Comparison of ENCODE assay signal across 13 cellular contexts in genomic region chr19:42485036-42485435, GRCh38. TPM values are rescaled to one million over a fixed set of nuclear protein-coding genes. Genes with fewer than 3 reads are reported as not detected.
"Had no signal": no experiment of that assay in that cellular context is flagged by ENCODE, and none has a peak within 500 bp of the region (broad histone marks: within the 10 kb centered on the region; RNA-seq: fewer than 3 reads in every experiment).

No MANE protein-coding gene starts in this region.

RNA-seq across cellular contexts. Expression of gene CXCL17, which starts 42.3 kb away (rescaled TPM):
- total RNA-seq: activated CD4-positive, alpha-beta memory T cell treated with anti-CD3 and anti-CD28 coated beads for 36 hours; activated CD4-positive, alpha-beta T cell treated with anti-CD3 and anti-CD28 coated beads for 36 hours; activated CD4-positive, alpha-beta T cell treated with anti-CD3 and anti-CD28 coated beads, Interleukin-2, amount 10 ng/mL, durations not matched to agents 24 days and 14 days; activated naive CD4-positive, alpha-beta T cell treated with anti-CD3 and anti-CD28 coated beads, Interleukin-2, amount 50 U/mL, for 72 hours; activated naive CD8-positive, alpha-beta T cell treated with anti-CD3 and anti-CD28 coated beads, Interleukin-2, amount 10 ng/mL, durations not matched to agents 7 days and 5 days; activated T-cell treated with anti-CD3 and anti-CD28 coated beads, Interleukin-2, amount 50 U/mL, for 72 hours; ascending aorta; cardiac septum; cerebellum; dorsolateral prefrontal cortex; foreskin keratinocyte; gastrocnemius medialis; T-helper 1 cell treated with Interleukin-12 subunit alpha and Interleukin-12 subunit beta and Interleukin-4 antibody, amounts not matched to agents 30 ng/mL and 1 ng/mL, for 36 hours had no signal
- polyA plus RNA-seq: foreskin keratinocyte had no signal

RNA-seq across cellular contexts. Expression of gene CEACAM1, which starts 43.2 kb away (rescaled TPM):
- total RNA-seq: ascending aorta had no signal
